7 cellular contexts compared by ENCODE assay signal in genomic region chr14:60397550-60397949, GRCh38.
DNase-seq lines count a peak whose midpoint lies in the region; ATAC-seq, FAIRE-seq and TF ChIP-seq lines count a peak whose summit lies in the region.
"Not testable (repeated sequence)": the region's sequence is repeated elsewhere in the genome, so short reads cannot be mapped to it uniquely, and the experiment has no call there.

No MANE protein-coding gene starts in this region.

- FAIRE-seq in GM19239 (lab: Jason Lieb, UNC), result peak; percentile 31
- FAIRE-seq in K562 (lab: Jason Lieb, UNC), result peak; percentile 87

- not testable (repeated sequence) for H3K9me1 ChIP-seq in K562 (ENCODE audit: control insufficient read depth, insufficient read depth, low read length)

- not testable (repeated sequence) for H3K4me3 ChIP-seq in CD4-positive, CD25-positive, alpha-beta regulatory T cell (ENCODE audit: low read depth, low read length); K562

- CTCF ChIA-PET in activated CD8-positive, alpha-beta memory T cell treated with anti-CD3 and anti-CD28 coated beads, Interleukin-2, amount 10 ng/mL, durations not matched to agents 7 days and 5 days (lab: Charles Lee); K562 (lab: Yijun Ruan, JAX; ENCODE audit: low intra/inter-chr PET ratio): not testable (repeated sequence)

- BruUV-seq in K562 (replicated peaks; lab: Mats Ljungman, UMichigan), result not testable (repeated sequence)

- not testable (repeated sequence) for H2AFZ ChIP-seq in K562 (ENCODE audit: low read depth, low read length)

- not testable (repeated sequence) for H3K27me3 Mint-ChIP-seq in CD4-positive, CD25-positive, alpha-beta regulatory T cell; T-helper 17 cell; activated CD8-positive, alpha-beta memory T cell treated with anti-CD3 and anti-CD28 coated beads, Interleukin-2, amount 10 ng/mL, durations not matched to agents 7 days and 5 days
- H3K27me3 Mint-ChIP-seq in natural killer cell treated with Interleukin-12 subunit alpha and Interleukin-12 subunit beta and Interleukin-15 and Interleukin-18, amount 100 ng/mL, for 72 hours, result peaks cover 2 to 21% of the 10 kb centered on the region in 2 donors

- H3K4me2 ChIP-seq in K562 (ENCODE audit: insufficient read depth, low read length), result not testable (repeated sequence)

- not testable (repeated sequence) for H3K9me3 ChIP-seq in CD4-positive, CD25-positive, alpha-beta regulatory T cell (ENCODE audit: control insufficient read depth in 2 of 2, low read length in 2 of 2); T-helper 17 cell (ENCODE audit: control insufficient read depth, low read length, poor library complexity, severe bottlenecking); K562 (replicated peaks; ENCODE audit: control insufficient read depth, insufficient read depth, low read depth, low read length)

- H3K27ac ChIP-seq in CD4-positive, CD25-positive, alpha-beta regulatory T cell (ENCODE audit: insufficient read depth, low read length, poor library complexity, severe bottlenecking); K562 (ENCODE audit: extremely low read depth, low read depth, low read length): not testable (repeated sequence)

- H3K4me1 Mint-ChIP-seq in CD4-positive, CD25-positive, alpha-beta regulatory T cell; T-helper 17 cell; activated CD8-positive, alpha-beta memory T cell treated with anti-CD3 and anti-CD28 coated beads, Interleukin-2, amount 10 ng/mL, durations not matched to agents 7 days and 5 days; natural killer cell treated with Interleukin-12 subunit alpha and Interleukin-12 subunit beta and Interleukin-15 and Interleukin-18, amount 100 ng/mL, for 72 hours (ENCODE audit: low read depth in 2 of 2): not testable (repeated sequence)

- not testable (repeated sequence) for TF ChIP-seq EP300 in K562 (IDR thresholded peaks at IDR 0.05; ENCODE audit: low read length)

- H3K79me2 ChIP-seq in K562 (ENCODE audit: control insufficient read depth, insufficient read depth, low read length), result not testable (repeated sequence)

- not testable (repeated sequence) for H3K9ac ChIP-seq in K562 (ENCODE audit: insufficient read depth in 1 of 2, low read depth in 2 of 2, low read length in 2 of 2)

- not testable (repeated sequence) for H3K4me1 ChIP-seq in CD4-positive, CD25-positive, alpha-beta regulatory T cell (ENCODE audit: control insufficient read depth, insufficient read depth, low read length, poor library complexity, severe bottlenecking); K562 (replicated peaks in 1 of 2; ENCODE audit: control insufficient read depth in 2 of 2, insufficient read depth in 2 of 2, low read length in 2 of 2)

- DNase-seq in CD4-positive, CD25-positive, alpha-beta regulatory T cell; GM19239 (ENCODE audit: insufficient read length, low spot score); T-helper 17 cell; activated CD8-positive, alpha-beta memory T cell treated with anti-CD3 and anti-CD28 coated beads, Interleukin-2, amount 10 ng/mL, durations not matched to agents 7 days and 5 days; K562 (ENCODE audit: extremely low read depth in 1 of 4, low spot score in 3 of 4); left lobe of liver (ENCODE audit: low spot score); natural killer cell treated with Interleukin-12 subunit alpha and Interleukin-12 subunit beta and Interleukin-15 and Interleukin-18, amount 100 ng/mL, for 72 hours (ENCODE audit: low spot score): not testable (repeated sequence)

- in situ Hi-C loops in K562 (cut with MboI), result not testable (repeated sequence)

- not testable (repeated sequence) for TF ChIP-seq RAD21 in K562 (CRISPR knock-in tag; conservative IDR thresholded peaks at IDR 0.05 in 1 of 2, IDR thresholded peaks at IDR 0.05 in 1 of 2)

- H3K27me3 ChIP-seq in CD4-positive, CD25-positive, alpha-beta regulatory T cell (ENCODE audit: control insufficient read depth, insufficient read depth, low read length); K562 (ENCODE audit: control insufficient read depth in 2 of 2, insufficient read depth in 2 of 2, low read length in 2 of 2): not testable (repeated sequence)

- H3K36me3 ChIP-seq in CD4-positive, CD25-positive, alpha-beta regulatory T cell (ENCODE audit: control insufficient read depth, insufficient read depth, low read length); K562 (ENCODE audit: control insufficient read depth, insufficient read depth, low read length): not testable (repeated sequence)

- not testable (repeated sequence) for TF ChIP-seq CTCF in K562 (IDR thresholded peaks at IDR 0.05 in 2 of 3, conservative IDR thresholded peaks at IDR 0.05 in 1 of 3; ENCODE audit: insufficient read depth in 2 of 3, low read depth in 1 of 3, low read length in 3 of 3)

- H3K27ac Mint-ChIP-seq in CD4-positive, CD25-positive, alpha-beta regulatory T cell; T-helper 17 cell; activated CD8-positive, alpha-beta memory T cell treated with anti-CD3 and anti-CD28 coated beads, Interleukin-2, amount 10 ng/mL, durations not matched to agents 7 days and 5 days; natural killer cell treated with Interleukin-12 subunit alpha and Interleukin-12 subunit beta and Interleukin-15 and Interleukin-18, amount 100 ng/mL, for 72 hours: not testable (repeated sequence)

- intact Hi-C loops in K562 (cut with micrococcal nuclease), result not testable (repeated sequence)

- POLR2A ChIA-PET in K562 (lab: Yijun Ruan, JAX), result not testable (repeated sequence)

- not testable (repeated sequence) for H3K4me3 Mint-ChIP-seq in CD4-positive, CD25-positive, alpha-beta regulatory T cell; T-helper 17 cell; activated CD8-positive, alpha-beta memory T cell treated with anti-CD3 and anti-CD28 coated beads, Interleukin-2, amount 10 ng/mL, durations not matched to agents 7 days and 5 days; natural killer cell treated with Interleukin-12 subunit alpha and Interleukin-12 subunit beta and Interleukin-15 and Interleukin-18, amount 100 ng/mL, for 72 hours

- WGBS in K562 (ENCODE audit: insufficient coverage, low coverage, missing lambda C conversion rate), result 6% methylated on average over 22 of the region's 22 CpGs

- H4K20me1 ChIP-seq in K562 (replicated peaks; ENCODE audit: control insufficient read depth, insufficient read depth, low read length), result not testable (repeated sequence)

- peak; percentile 60 to 68 for ATAC-seq in CD4-positive, CD25-positive, alpha-beta regulatory T cell (ENCODE audit: low read depth in 2 of 2)
- ATAC-seq in T-helper 17 cell (peak; percentile 75), K562 (peak; percentile 70), left lobe of liver (peak; percentile 32)
- peak; percentile 71 for ATAC-seq in activated CD8-positive, alpha-beta memory T cell treated with anti-CD3 and anti-CD28 coated beads, Interleukin-2, amount 10 ng/mL, durations not matched to agents 7 days and 5 days
- ATAC-seq in natural killer cell treated with Interleukin-12 subunit alpha and Interleukin-12 subunit beta and Interleukin-15 and Interleukin-18, amount 100 ng/mL, for 72 hours, result peak; percentile 71 to 79

- not testable (repeated sequence) for TF ChIP-seq POLR2A in K562 (conservative IDR thresholded peaks at IDR 0.05)

- peaks cover 0 to 12% (median 3%) of the 10 kb centered on the region in 7 donors for H3K9me3 Mint-ChIP-seq in CD4-positive, CD25-positive, alpha-beta regulatory T cell
- H3K9me3 Mint-ChIP-seq in activated CD8-positive, alpha-beta memory T cell treated with anti-CD3 and anti-CD28 coated beads, Interleukin-2, amount 10 ng/mL, durations not matched to agents 7 days and 5 days (ENCODE audit: low read depth); natural killer cell treated with Interleukin-12 subunit alpha and Interleukin-12 subunit beta and Interleukin-15 and Interleukin-18, amount 100 ng/mL, for 72 hours: not testable (repeated sequence)

- H3K36me3 Mint-ChIP-seq in CD4-positive, CD25-positive, alpha-beta regulatory T cell; T-helper 17 cell (ENCODE audit: low read depth); activated CD8-positive, alpha-beta memory T cell treated with anti-CD3 and anti-CD28 coated beads, Interleukin-2, amount 10 ng/mL, durations not matched to agents 7 days and 5 days; natural killer cell treated with Interleukin-12 subunit alpha and Interleukin-12 subunit beta and Interleukin-15 and Interleukin-18, amount 100 ng/mL, for 72 hours: not testable (repeated sequence)
